In genomic region chr15:71484080-71484479, GRCh38 we compare ENCODE assay signal across 30 cellular contexts.
"Had no signal": no experiment of that assay in that cellular context is flagged by ENCODE, and none has a peak within 500 bp of the region (broad histone marks: within the 10 kb centered on the region; RNA-seq: fewer than 3 reads in every experiment).

No MANE protein-coding gene starts in this region.

- H3K4me2 ChIP-seq: hepatocyte, neural progenitor cell had no signal

- H2AFZ ChIP-seq: hepatocyte, neural progenitor cell had no signal

- H3K9ac ChIP-seq: neural progenitor cell had no signal

- H3K27ac ChIP-seq: hepatocyte, left ventricle myocardium inferior, neural progenitor cell, neutrophil, ovary, prostate gland, stomach, suprapubic skin, thoracic aorta, tibial nerve, uterus had no signal

- H3K4me1 ChIP-seq: left ventricle myocardium inferior, neural progenitor cell, prostate gland, stomach, suprapubic skin, tibial nerve, uterus had no signal

- H3K27me3 Mint-ChIP-seq: type B pancreatic cell had no signal

- H3K36me3 Mint-ChIP-seq: naive B cell; natural killer cell; neural progenitor cell; stimulated activated naive B cell treated with anti-CD40 and anti-IgM and Interleukin-4, amounts not matched to agents 10 μg/mL and 1 μg/mL and 100 μg/mL, for 72 hours; type B pancreatic cell had no signal

- H3K9me3 Mint-ChIP-seq: natural killer cell; neural progenitor cell; stimulated activated naive B cell treated with anti-CD40 and anti-IgM and Interleukin-4, amounts not matched to agents 10 μg/mL and 1 μg/mL and 100 μg/mL, for 72 hours had no signal

- H3K4me1 Mint-ChIP-seq: mesothelial cell of epicardium; naive B cell; natural killer cell; neural progenitor cell; stimulated activated naive B cell treated with anti-CD40 and anti-IgM and Interleukin-4, amounts not matched to agents 10 μg/mL and 1 μg/mL and 100 μg/mL, for 72 hours had no signal

- H3K9me3 ChIP-seq: left ventricle myocardium inferior, neutrophil, ovary, prostate gland, stomach, suprapubic skin, thoracic aorta, tibial nerve, uterus had no signal

- DNase-seq: islet precursor cell; left ventricle myocardium inferior; mesendoderm; naive B cell; natural killer cell; nephron progenitor cell; occipital lobe; ovary; retina; right cardiac atrium; stimulated activated CD4-positive, alpha-beta T cell treated with anti-CD3 and anti-CD28 coated beads, Interleukin-12 subunit alpha, Interleukin-12 subunit beta, amount 100 ng/mL, for 4 hours; stimulated activated CD4-positive, alpha-beta T cell treated with anti-CD3 and anti-CD28 coated beads, Interleukin-15, amount 100 ng/mL, for 24 hours; stimulated activated CD4-positive, alpha-beta T cell treated with anti-CD3 and anti-CD28 coated beads, Interleukin-2, amount 100 ng/mL, for 24 hours; stimulated activated CD4-positive, alpha-beta T cell treated with anti-CD3 and anti-CD28 coated beads, Interleukin-4, amount 100 ng/mL, for 1 hour; stimulated activated naive B cell treated with anti-CD40 and anti-IgM and Interleukin-4, amounts not matched to agents 10 μg/mL and 1 μg/mL and 100 μg/mL, for 72 hours; stimulated activated naive CD8-positive, alpha-beta T cell treated with anti-CD3 and anti-CD28 coated beads, Interleukin-15, Interleukin-2, amounts not matched to agents 100 U/mL and 50 U/mL, for 24 hours; stomach; uterus had no signal

- ATAC-seq: natural killer cell; right cardiac atrium; sciatic nerve; stimulated activated naive B cell treated with anti-CD40 and anti-IgM and Interleukin-4, amounts not matched to agents 10 μg/mL and 1 μg/mL and 100 μg/mL, for 72 hours; stimulated activated naive CD8-positive, alpha-beta T cell treated with anti-CD3 and anti-CD28 coated beads, Interleukin-15, Interleukin-2, amounts not matched to agents 100 U/mL and 50 U/mL, for 24 hours had no signal

- H3K27ac Mint-ChIP-seq: mesothelial cell of epicardium; naive B cell; natural killer cell; neural progenitor cell; stimulated activated naive B cell treated with anti-CD40 and anti-IgM and Interleukin-4, amounts not matched to agents 10 μg/mL and 1 μg/mL and 100 μg/mL, for 72 hours; type B pancreatic cell had no signal

- H3K4me3 ChIP-seq: hepatocyte, left ventricle myocardium inferior, lung, neural progenitor cell, ovary, prostate gland, skin epidermis, stomach, suprapubic skin, thoracic aorta, tibial nerve, uterus had no signal

- H3K4me3 Mint-ChIP-seq: mesothelial cell of epicardium; naive B cell; natural killer cell; nephron progenitor cell; neural progenitor cell; stimulated activated naive B cell treated with anti-CD40 and anti-IgM and Interleukin-4, amounts not matched to agents 10 μg/mL and 1 μg/mL and 100 μg/mL, for 72 hours; type B pancreatic cell had no signal

- H3K36me3 ChIP-seq: left ventricle myocardium inferior, neural progenitor cell, neutrophil, ovary, prostate gland, stomach, suprapubic skin, thoracic aorta, tibial nerve, uterus had no signal

- H3K27me3 ChIP-seq: hepatocyte, neural progenitor cell, ovary, stomach, suprapubic skin, tibial nerve, uterus had no signal

- H3K79me2 ChIP-seq: hepatocyte had no signal
